In the genomic region with DNA sequence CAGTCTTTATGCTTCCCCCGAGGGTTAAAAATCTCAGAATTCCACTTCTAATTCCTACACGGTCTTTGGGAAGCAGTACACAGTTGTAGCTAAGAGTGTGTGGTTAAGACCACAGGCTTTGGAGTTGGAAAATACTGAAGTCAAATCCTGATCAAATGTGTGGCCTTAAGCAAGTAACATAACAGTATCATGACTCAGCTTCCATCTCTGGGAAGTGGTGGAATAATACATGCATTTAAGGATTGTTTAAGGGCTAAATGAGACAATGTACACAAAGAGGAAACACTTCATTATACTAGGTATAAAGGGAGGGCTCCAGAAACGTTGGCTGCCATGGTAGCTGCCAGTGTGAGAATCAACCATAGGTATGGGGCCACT, we compare ENCODE assay signal across 20 cellular contexts.
A peak's percentile ranks its signal among the peaks of the same experiment; 100 is the strongest.
DNase-seq lines count a peak whose midpoint lies in the region; ATAC-seq and TF ChIP-seq lines count a peak whose summit lies in the region.
"Had no signal": no experiment of that assay in that cellular context is flagged by ENCODE, and none has a peak within 500 bp of the region (broad histone marks: within the 10 kb centered on the region; RNA-seq: fewer than 3 reads in every experiment).

No MANE protein-coding gene starts in this region.

- DNase-seq in NCI-H345 (lab: John Stamatoyannopoulos, UW) (peak; percentile 1), NCI-H345 treated with DMSO at 0.1 percent for 48 hours (lab: John Stamatoyannopoulos, UW; ENCODE audit: unreplicated experiment) (no peak), SK-N-SH (no peak), foreskin keratinocyte (peak; percentile 75 to 88), stromal cell of bone marrow (ENCODE audit: low read depth) (peak; percentile 33), coronary artery (ENCODE audit: low spot score) (no peak)
- DNase-seq: 8988T; activated CD4-positive, alpha-beta T cell treated with anti-CD3 and anti-CD28 coated beads for 1 hour; activated effector memory CD4-positive, alpha-beta T cell treated with anti-CD3 and anti-CD28 coated beads, Interleukin-2, amount 50 U/mL, for 16 hours; C1 segment of cervical spinal cord; colonic mucosa; DND-41; MM.1S; naive thymus-derived CD4-positive, alpha-beta T cell; NCI-H524 treated with DMSO at 0.1 percent for 48 hours; posterior cingulate gyrus; T-helper 9 cell; thyroid gland had no signal

- H4K20me1 ChIP-seq in SK-N-SH (ENCODE audit: insufficient read depth), result no peaks in the 10 kb centered on the region

- no peak overlapping the region for H2AFZ ChIP-seq in SK-N-SH (ENCODE audit: low read depth)

- no peaks in the 10 kb centered on the region for H3K9me3 ChIP-seq in SK-N-SH
- H3K9me3 ChIP-seq: colonic mucosa, thyroid gland had no signal

- peaks cover 0 to 10% of the 10 kb centered on the region in 2 experiments; a peak in 2 of 4 replicates for H3K4me1 ChIP-seq in SK-N-SH (ENCODE audit: control insufficient read depth in 1 of 2, insufficient read depth in 2 of 2, low read depth in 1 of 2, low read length in 1 of 2)
- H3K4me1 ChIP-seq in foreskin keratinocyte, result peaks cover 34% of the 10 kb centered on the region
- H3K4me1 ChIP-seq: colonic mucosa, thyroid gland had no signal

- H3K4me2 ChIP-seq in SK-N-SH, result peak overlapping the region; percentile 8; the same call in 1 of the 2 replicates

- CTCF ChIA-PET in SK-N-SH (lab: Yijun Ruan, JAX), result no interaction called here

- no peaks in the 10 kb centered on the region for H3K27me3 ChIP-seq in SK-N-SH (ENCODE audit: insufficient read depth)
- H3K27me3 ChIP-seq in foreskin keratinocyte, result no peaks in the 10 kb centered on the region
- H3K27me3 ChIP-seq: colonic mucosa, thyroid gland had no signal

- 40% methylated on average over 3 of the region's 3 CpGs for WGBS in SK-N-SH (ENCODE audit: low lambda C conversion rate)

- H3K27ac ChIP-seq in SK-N-SH (ENCODE audit: low read depth in 2 of 2, low read length in 1 of 2) (peak overlapping the region in 1 of 2 experiments; percentile 64; a peak in 2 of 4 replicates), foreskin keratinocyte (no peak overlapping the region), coronary artery (no peak overlapping the region)
- H3K27ac ChIP-seq: thyroid gland had no signal

- no peak for TF ChIP-seq EP300 in SK-N-SH (IDR thresholded peaks at IDR 0.05; ENCODE audit: borderline replicate concordance in 1 of 2, low read depth in 1 of 2, low read length in 1 of 2)

- H3K79me2 ChIP-seq in SK-N-SH (ENCODE audit: insufficient read depth), result peaks cover 6% of the 10 kb centered on the region

- no peak overlapping the region for H3K4me3 ChIP-seq in SK-N-SH (ENCODE audit: low read depth in 2 of 2, low read length in 1 of 2)
- H3K4me3 ChIP-seq in coronary artery, result no peak overlapping the region
- H3K4me3 ChIP-seq: colonic mucosa, thyroid gland had no signal

- no peaks in the 10 kb centered on the region for H3K9me2 ChIP-seq in SK-N-SH

- peaks cover 16% of the 10 kb centered on the region for H3F3A ChIP-seq in SK-N-SH (replicated peaks; ENCODE audit: insufficient read depth)

- no peak overlapping the region for H3K9ac ChIP-seq in SK-N-SH

- TF ChIP-seq CTCF in SK-N-SH (IDR thresholded peaks at IDR 0.05) (no peak), foreskin keratinocyte (conservative IDR thresholded peaks at IDR 0.05) (no peak), coronary artery (IDR thresholded peaks at IDR 0.05) (no peak)

- ATAC-seq in foreskin keratinocyte, result peak; percentile 81
- no peak for ATAC-seq in GM19324 (IDR thresholded peaks at IDR 0.05; ENCODE audit: low FRiP score, unreplicated experiment)
- no peak for ATAC-seq in HG02588 (IDR thresholded peaks at IDR 0.05; ENCODE audit: unreplicated experiment)
- ATAC-seq: naive thymus-derived CD4-positive, alpha-beta T cell had no signal

- POLR2A ChIA-PET in SK-N-SH (lab: Yijun Ruan, JAX), result no interaction called here

- no peaks in the 10 kb centered on the region for H3K36me3 ChIP-seq in SK-N-SH (replicated peaks in 1 of 2; ENCODE audit: control insufficient read depth in 1 of 2, insufficient read depth in 2 of 2, low read length in 1 of 2)
- H3K36me3 ChIP-seq: colonic mucosa, thyroid gland had no signal

- TF ChIP-seq RAD21 in SK-N-SH (IDR thresholded peaks at IDR 0.05; ENCODE audit: low read length), result no peak

TF ChIP-seq in SK-N-SH, 30 proteins besides CTCF, POLR2A, EP300 and RAD21:
- TF ChIP-seq MAX (IDR thresholded peaks at IDR 0.05; ENCODE audit: low read depth) (no peak), RFX5 (IDR thresholded peaks at IDR 0.05; ENCODE audit: low read length) (no peak), RXRA (IDR thresholded peaks at IDR 0.05; ENCODE audit: borderline replicate concordance, low read depth) (no peak), POLR2AphosphoS5 (IDR thresholded peaks at IDR 0.05; ENCODE audit: low read depth, low read length) (no peak), FOXM1 (IDR thresholded peaks at IDR 0.05; ENCODE audit: low read depth) (no peak), TCF12 (IDR thresholded peaks at IDR 0.05) (no peak), FOSL2 (IDR thresholded peaks at IDR 0.05; ENCODE audit: borderline replicate concordance, low read depth) (no peak)
- TF ChIP-seq, protein P1, sequence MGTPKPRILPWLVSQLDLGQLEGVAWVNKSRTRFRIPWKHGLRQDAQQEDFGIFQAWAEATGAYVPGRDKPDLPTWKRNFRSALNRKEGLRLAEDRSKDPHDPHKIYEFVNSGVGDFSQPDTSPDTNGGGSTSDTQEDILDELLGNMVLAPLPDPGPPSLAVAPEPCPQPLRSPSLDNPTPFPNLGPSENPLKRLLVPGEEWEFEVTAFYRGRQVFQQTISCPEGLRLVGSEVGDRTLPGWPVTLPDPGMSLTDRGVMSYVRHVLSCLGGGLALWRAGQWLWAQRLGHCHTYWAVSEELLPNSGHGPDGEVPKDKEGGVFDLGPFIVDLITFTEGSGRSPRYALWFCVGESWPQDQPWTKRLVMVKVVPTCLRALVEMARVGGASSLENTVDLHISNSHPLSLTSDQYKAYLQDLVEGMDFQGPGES (IDR thresholded peaks at IDR 0.05; ENCODE audit: low read depth, low read length), result no peak
- TF ChIP-seq, protein P2, sequence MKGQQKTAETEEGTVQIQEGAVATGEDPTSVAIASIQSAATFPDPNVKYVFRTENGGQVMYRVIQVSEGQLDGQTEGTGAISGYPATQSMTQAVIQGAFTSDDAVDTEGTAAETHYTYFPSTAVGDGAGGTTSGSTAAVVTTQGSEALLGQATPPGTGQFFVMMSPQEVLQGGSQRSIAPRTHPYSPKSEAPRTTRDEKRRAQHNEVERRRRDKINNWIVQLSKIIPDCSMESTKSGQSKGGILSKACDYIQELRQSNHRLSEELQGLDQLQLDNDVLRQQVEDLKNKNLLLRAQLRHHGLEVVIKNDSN (IDR thresholded peaks at IDR 0.05; ENCODE audit: borderline replicate concordance, low read depth), result no peak
- TF ChIP-seq, protein P3, sequence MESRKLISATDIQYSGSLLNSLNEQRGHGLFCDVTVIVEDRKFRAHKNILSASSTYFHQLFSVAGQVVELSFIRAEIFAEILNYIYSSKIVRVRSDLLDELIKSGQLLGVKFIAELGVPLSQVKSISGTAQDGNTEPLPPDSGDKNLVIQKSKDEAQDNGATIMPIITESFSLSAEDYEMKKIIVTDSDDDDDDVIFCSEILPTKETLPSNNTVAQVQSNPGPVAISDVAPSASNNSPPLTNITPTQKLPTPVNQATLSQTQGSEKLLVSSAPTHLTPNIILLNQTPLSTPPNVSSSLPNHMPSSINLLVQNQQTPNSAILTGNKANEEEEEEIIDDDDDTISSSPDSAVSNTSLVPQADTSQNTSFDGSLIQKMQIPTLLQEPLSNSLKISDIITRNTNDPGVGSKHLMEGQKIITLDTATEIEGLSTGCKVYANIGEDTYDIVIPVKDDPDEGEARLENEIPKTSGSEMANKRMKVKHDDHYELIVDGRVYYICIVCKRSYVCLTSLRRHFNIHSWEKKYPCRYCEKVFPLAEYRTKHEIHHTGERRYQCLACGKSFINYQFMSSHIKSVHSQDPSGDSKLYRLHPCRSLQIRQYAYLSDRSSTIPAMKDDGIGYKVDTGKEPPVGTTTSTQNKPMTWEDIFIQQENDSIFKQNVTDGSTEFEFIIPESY (IDR thresholded peaks at IDR 0.05; ENCODE audit: borderline replicate concordance, low read depth), result no peak
- TF ChIP-seq, protein P4, sequence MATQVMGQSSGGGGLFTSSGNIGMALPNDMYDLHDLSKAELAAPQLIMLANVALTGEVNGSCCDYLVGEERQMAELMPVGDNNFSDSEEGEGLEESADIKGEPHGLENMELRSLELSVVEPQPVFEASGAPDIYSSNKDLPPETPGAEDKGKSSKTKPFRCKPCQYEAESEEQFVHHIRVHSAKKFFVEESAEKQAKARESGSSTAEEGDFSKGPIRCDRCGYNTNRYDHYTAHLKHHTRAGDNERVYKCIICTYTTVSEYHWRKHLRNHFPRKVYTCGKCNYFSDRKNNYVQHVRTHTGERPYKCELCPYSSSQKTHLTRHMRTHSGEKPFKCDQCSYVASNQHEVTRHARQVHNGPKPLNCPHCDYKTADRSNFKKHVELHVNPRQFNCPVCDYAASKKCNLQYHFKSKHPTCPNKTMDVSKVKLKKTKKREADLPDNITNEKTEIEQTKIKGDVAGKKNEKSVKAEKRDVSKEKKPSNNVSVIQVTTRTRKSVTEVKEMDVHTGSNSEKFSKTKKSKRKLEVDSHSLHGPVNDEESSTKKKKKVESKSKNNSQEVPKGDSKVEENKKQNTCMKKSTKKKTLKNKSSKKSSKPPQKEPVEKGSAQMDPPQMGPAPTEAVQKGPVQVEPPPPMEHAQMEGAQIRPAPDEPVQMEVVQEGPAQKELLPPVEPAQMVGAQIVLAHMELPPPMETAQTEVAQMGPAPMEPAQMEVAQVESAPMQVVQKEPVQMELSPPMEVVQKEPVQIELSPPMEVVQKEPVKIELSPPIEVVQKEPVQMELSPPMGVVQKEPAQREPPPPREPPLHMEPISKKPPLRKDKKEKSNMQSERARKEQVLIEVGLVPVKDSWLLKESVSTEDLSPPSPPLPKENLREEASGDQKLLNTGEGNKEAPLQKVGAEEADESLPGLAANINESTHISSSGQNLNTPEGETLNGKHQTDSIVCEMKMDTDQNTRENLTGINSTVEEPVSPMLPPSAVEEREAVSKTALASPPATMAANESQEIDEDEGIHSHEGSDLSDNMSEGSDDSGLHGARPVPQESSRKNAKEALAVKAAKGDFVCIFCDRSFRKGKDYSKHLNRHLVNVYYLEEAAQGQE (IDR thresholded peaks at IDR 0.05; ENCODE audit: low read depth, low read length), result no peak

Comparison
In these comparisons a context has a peak if more than half of its experiments do, and no peak if none do; other contexts are left out.
1. DNase-seq: peak in NCI-H345 (single experiment), foreskin keratinocyte (2 of 2) and stromal cell of bone marrow (single experiment); none in NCI-H345 treated with DMSO at 0.1 percent for 48 hours (single experiment), SK-N-SH (single experiment) and coronary artery (single experiment).